Comparison of ENCODE assay signal across 18 cellular contexts in the genomic region with DNA sequence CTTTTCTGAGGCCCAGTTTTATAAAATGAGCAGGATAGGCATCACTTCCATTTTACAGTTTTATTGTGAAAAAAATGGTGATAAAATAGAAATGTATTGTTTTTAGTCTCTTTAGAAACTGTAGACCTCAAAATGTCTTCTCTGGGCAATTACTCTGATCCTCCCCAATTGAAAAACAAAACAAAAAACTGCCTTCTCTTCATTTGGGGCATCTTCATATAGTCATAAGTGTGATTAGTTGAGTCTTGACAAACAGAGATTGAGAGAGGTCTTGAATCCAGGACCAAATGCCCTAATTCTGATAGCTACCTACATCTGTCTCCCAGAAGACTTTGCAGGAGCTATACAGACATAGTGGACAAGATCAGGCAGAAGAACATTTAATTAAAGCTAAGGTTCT.
DNase-seq lines count a peak whose midpoint lies in the region; ATAC-seq and TF ChIP-seq lines count a peak whose summit lies in the region.
"Had no signal": no experiment of that assay in that cellular context is flagged by ENCODE, and none has a peak within 500 bp of the region (broad histone marks: within the 10 kb centered on the region; RNA-seq: fewer than 3 reads in every experiment).

No MANE protein-coding gene starts in this region.

- H3K4me1 Mint-ChIP-seq in activated CD4-positive, alpha-beta T cell treated with anti-CD3 and anti-CD28 coated beads for 36 hours: peaks cover 97% of the 10 kb centered on the region
- peaks cover 83% of the 10 kb centered on the region for H3K4me1 Mint-ChIP-seq in activated B cell treated with CpG ODN at 0.5 μM for 24 hours

- peak overlapping the region; percentile 68 to 94 (median 89); a peak in 21 of 22 replicates for H3K4me2 ChIP-seq in BLaER1 treated with 17β-estradiol and CSF1 and Interleukin-3, amounts not matched to agents 10 nM and 100 nM
- H3K4me2 ChIP-seq: KMS-11 had no signal

- H4K20me1 ChIP-seq in BLaER1 treated with 17β-estradiol and CSF1 and Interleukin-3, amounts not matched to agents 10 nM and 100 nM: no peaks in the 10 kb centered on the region

- H3K36me3 Mint-ChIP-seq in activated CD4-positive, alpha-beta T cell treated with anti-CD3 and anti-CD28 coated beads for 36 hours (ENCODE audit: low read depth): peaks cover 79% of the 10 kb centered on the region
- no peaks in the 10 kb centered on the region for H3K36me3 Mint-ChIP-seq in activated B cell treated with CpG ODN at 0.5 μM for 24 hours (ENCODE audit: low read depth)

- peak overlapping the region in 3 of 10 experiments; percentile 1 to 22 (median 4); a peak in 1 of 20 replicates for H3K4me3 ChIP-seq in BLaER1 treated with 17β-estradiol and CSF1 and Interleukin-3, amounts not matched to agents 10 nM and 100 nM
- H3K4me3 ChIP-seq in effector memory CD4-positive, alpha-beta T cell (ENCODE audit: insufficient read depth, low read depth, low read length, poor library complexity, severe bottlenecking): no peak overlapping the region
- no peak overlapping the region for H3K4me3 ChIP-seq in tibial artery
- H3K4me3 ChIP-seq: breast epithelium had no signal

- peaks cover 0 to 40% (median 25%) of the 10 kb centered on the region in 11 experiments; a peak in 15 of 22 replicates for H3K9me3 ChIP-seq in BLaER1 treated with 17β-estradiol and CSF1 and Interleukin-3, amounts not matched to agents 10 nM and 100 nM (replicated peaks in 1 of 11)
- H3K9me3 ChIP-seq in effector memory CD4-positive, alpha-beta T cell (ENCODE audit: control insufficient read depth, low read length): no peaks in the 10 kb centered on the region
- no peaks in the 10 kb centered on the region for H3K9me3 ChIP-seq in tibial artery
- H3K9me3 ChIP-seq: breast epithelium had no signal

- peak overlapping the region; percentile 11 to 100 (median 97); a peak in 20 of 22 replicates for H3K27ac ChIP-seq in BLaER1 treated with 17β-estradiol and CSF1 and Interleukin-3, amounts not matched to agents 10 nM and 100 nM
- peak overlapping the region; percentile 18 for H3K27ac ChIP-seq in effector memory CD4-positive, alpha-beta T cell (ENCODE audit: insufficient read depth, low read length, poor library complexity, severe bottlenecking)
- H3K27ac ChIP-seq in tibial artery: no peak overlapping the region
- H3K27ac ChIP-seq: breast epithelium, KMS-11 had no signal

- POLR2A ChIA-PET in activated CD4-positive, alpha-beta T cell treated with anti-CD3 and anti-CD28 coated beads for 36 hours (lab: Charles Lee): interaction anchor here (0.7 kb wide), 1 partner anchor 40 kb away, joined by 3 read pairs; no protein-coding TSS in a partner anchor
- POLR2A ChIA-PET in activated B cell treated with CpG ODN at 0.5 μM for 24 hours (lab: Charles Lee): interaction anchor here (0.7 to 1.5 kb wide), 4 partner anchors 11 to 63 kb away, joined by 3 to 4 read pairs (median 3); partner anchors contain the start of gene LRRC8C

- peaks cover 13 to 73% (median 60%) of the 10 kb centered on the region in 11 experiments; a peak in 21 of 22 replicates for H3K36me3 ChIP-seq in BLaER1 treated with 17β-estradiol and CSF1 and Interleukin-3, amounts not matched to agents 10 nM and 100 nM
- H3K36me3 ChIP-seq in effector memory CD4-positive, alpha-beta T cell (ENCODE audit: control insufficient read depth, insufficient read depth, low read length): no peaks in the 10 kb centered on the region
- no peaks in the 10 kb centered on the region for H3K36me3 ChIP-seq in tibial artery
- H3K36me3 ChIP-seq: breast epithelium had no signal

- no peaks in the 10 kb centered on the region for H3K9me3 Mint-ChIP-seq in activated CD4-positive, alpha-beta T cell treated with anti-CD3 and anti-CD28 coated beads for 36 hours (ENCODE audit: low read depth)
- H3K9me3 Mint-ChIP-seq in activated B cell treated with CpG ODN at 0.5 μM for 24 hours: no peaks in the 10 kb centered on the region

- CTCF ChIA-PET in activated CD4-positive, alpha-beta T cell treated with anti-CD3 and anti-CD28 coated beads for 36 hours (lab: Charles Lee): interaction anchor here (0.7 to 3.4 kb wide), 10 partner anchors 9 to 81 kb away, joined by 3 to 19 read pairs (median 6); no protein-coding TSS in a partner anchor
- CTCF ChIA-PET in activated B cell treated with CpG ODN at 0.5 μM for 24 hours (lab: Charles Lee): no interaction called here

- H3K27ac Mint-ChIP-seq in activated CD4-positive, alpha-beta T cell treated with anti-CD3 and anti-CD28 coated beads for 36 hours: peak overlapping the region; percentile 85
- H3K27ac Mint-ChIP-seq in activated B cell treated with CpG ODN at 0.5 μM for 24 hours: peak overlapping the region; percentile 32

- no peak for DNase-seq in activated CD4-positive, alpha-beta T cell treated with anti-CD3 and anti-CD28 coated beads for 36 hours
- DNase-seq in activated CD4-positive, alpha-beta T cell treated with anti-CD3 and anti-CD28 coated beads for 48 hours: no peak
- DNase-seq in activated B cell treated with CpG ODN at 0.5 μM for 24 hours (no peak), tibial artery (no peak), NOMO-1 (lab: John Stamatoyannopoulos, UW; ENCODE audit: unreplicated experiment in 2 of 2) (no peak), NAMALWA (ENCODE audit: low spot score) (no peak)
- no peak for DNase-seq in effector memory CD4-positive, alpha-beta T cell
- DNase-seq: amniotic stem cell; cortex of kidney; kidney glomerular epithelial cell; MV-4-11; NCI-H1694; NCI-H2171; NCI-H524 treated with DMSO at 0.1 percent for 48 hours; stimulated activated CD4-positive, alpha-beta T cell treated with anti-CD3 and anti-CD28 coated beads, Interleukin-12 subunit alpha, Interleukin-12 subunit beta, amount 100 ng/mL, for 4 hours had no signal

- TF ChIP-seq CTCF in activated B cell treated with CpG ODN at 0.5 μM for 24 hours (IDR thresholded peaks at IDR 0.05): no peak
- TF ChIP-seq CTCF in tibial artery (IDR thresholded peaks at IDR 0.05): no peak

- peak; percentile 40 for ATAC-seq in activated CD4-positive, alpha-beta T cell treated with anti-CD3 and anti-CD28 coated beads for 36 hours
- no peak for ATAC-seq in activated B cell treated with CpG ODN at 0.5 μM for 24 hours (ENCODE audit: low read depth)

- intact Hi-C loops in activated CD4-positive, alpha-beta T cell treated with anti-CD3 and anti-CD28 coated beads for 36 hours (cut with DNase I, micrococcal nuclease): no loop called here
- intact Hi-C loops in activated B cell treated with CpG ODN at 0.5 μM for 24 hours (cut with micrococcal nuclease) (no loop called here), tibial artery (cut with DNase I; ENCODE audit: low total_unique reads) (no loop called here)

- H3K9ac ChIP-seq in BLaER1 treated with 17β-estradiol and CSF1 and Interleukin-3, amounts not matched to agents 10 nM and 100 nM: peak overlapping the region in 8 of 11 experiments; percentile 27 to 92 (median 86); a peak in 15 of 22 replicates
- H3K9ac ChIP-seq: KMS-11 had no signal

- peaks cover 95 to 100% (median 98%) of the 10 kb centered on the region in 10 experiments for H3K4me1 ChIP-seq in BLaER1 treated with 17β-estradiol and CSF1 and Interleukin-3, amounts not matched to agents 10 nM and 100 nM
- H3K4me1 ChIP-seq in effector memory CD4-positive, alpha-beta T cell (ENCODE audit: control insufficient read depth, insufficient read depth, low read length, poor library complexity, severe bottlenecking): peaks cover 60% of the 10 kb centered on the region
- H3K4me1 ChIP-seq in tibial artery: peaks cover 0 to 18% (median 6%) of the 10 kb centered on the region in 4 donors
- H3K4me1 ChIP-seq: breast epithelium had no signal

- H3K27me3 ChIP-seq in BLaER1 treated with 17β-estradiol and CSF1 and Interleukin-3, amounts not matched to agents 10 nM and 100 nM: no peaks in the 10 kb centered on the region
- no peaks in the 10 kb centered on the region for H3K27me3 ChIP-seq in effector memory CD4-positive, alpha-beta T cell (replicated peaks; ENCODE audit: control insufficient read depth, insufficient read depth, low read length, poor library complexity, severe bottlenecking)
- no peaks in the 10 kb centered on the region for H3K27me3 ChIP-seq in tibial artery
- H3K27me3 ChIP-seq: breast epithelium had no signal

- H3K4me3 Mint-ChIP-seq in activated CD4-positive, alpha-beta T cell treated with anti-CD3 and anti-CD28 coated beads for 36 hours: no peak overlapping the region
- H3K4me3 Mint-ChIP-seq in activated B cell treated with CpG ODN at 0.5 μM for 24 hours: no peak overlapping the region

- H3K27me3 Mint-ChIP-seq in activated CD4-positive, alpha-beta T cell treated with anti-CD3 and anti-CD28 coated beads for 36 hours: no peaks in the 10 kb centered on the region
- H3K27me3 Mint-ChIP-seq in activated B cell treated with CpG ODN at 0.5 μM for 24 hours: no peaks in the 10 kb centered on the region

Comparison
In these comparisons a context has a peak if more than half of its experiments do, and no peak if none do; other contexts are left out.
1. H3K27ac ChIP-seq: peak in BLaER1 treated with 17β-estradiol and CSF1 and Interleukin-3, amounts not matched to agents 10 nM and 100 nM (11 of 11) and effector memory CD4-positive, alpha-beta T cell (single experiment); none in tibial artery (0 of 2).